ENCODE assay signal across 1 cellular context in the genomic region with DNA sequence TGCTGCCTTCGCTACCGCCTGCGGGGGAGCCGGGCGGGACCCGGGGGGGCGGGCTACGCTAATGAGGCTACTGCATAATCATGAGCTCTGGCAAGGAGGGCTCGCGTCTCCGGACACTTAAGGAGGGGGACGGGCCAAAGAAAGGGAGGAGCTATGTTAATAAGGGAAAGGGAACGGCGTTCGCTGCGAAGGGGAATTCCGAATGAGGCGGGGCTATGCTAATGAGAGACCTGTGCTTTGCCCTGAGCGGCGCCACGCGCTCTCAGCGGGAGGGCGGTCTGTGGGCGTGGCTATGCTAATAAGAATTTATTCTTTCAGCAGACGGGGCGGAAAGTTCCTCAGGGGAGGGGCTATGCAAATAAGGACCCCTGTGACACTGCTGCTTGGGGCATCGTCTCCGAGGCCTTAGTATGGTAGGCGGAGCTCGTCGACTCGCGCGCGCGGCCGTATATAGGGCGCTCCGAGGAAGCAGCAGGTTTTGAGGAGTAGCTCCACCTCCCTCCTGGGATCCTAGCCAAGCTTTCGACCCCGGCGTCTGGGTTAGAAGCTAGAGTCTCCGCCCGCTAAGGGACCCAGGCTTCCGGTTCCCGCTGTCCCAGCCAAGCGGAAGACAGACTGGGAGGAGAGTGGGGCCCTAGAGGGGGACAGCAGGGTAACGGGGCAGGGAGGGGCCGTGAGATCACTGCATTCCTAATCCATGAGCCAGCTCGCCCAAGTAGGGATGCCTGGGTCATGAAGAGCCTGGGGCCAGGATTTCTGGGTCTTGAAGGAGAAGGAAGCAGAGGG.
A peak's percentile ranks its signal among the peaks of the same experiment; 100 is the strongest.
TF ChIP-seq lines count a peak whose summit lies in the region.

A gene (minus strand): TSS at position 31 of the 786 bp plus-strand sequence. CDS start 45 bp downstream, outside the sequence.

TF ChIP-seq in HepG2, 621 proteins besides CTCF, POLR2A, EP300 and RAD21 (continued from another document and continues in another):
- TF ChIP-seq, protein P1, sequence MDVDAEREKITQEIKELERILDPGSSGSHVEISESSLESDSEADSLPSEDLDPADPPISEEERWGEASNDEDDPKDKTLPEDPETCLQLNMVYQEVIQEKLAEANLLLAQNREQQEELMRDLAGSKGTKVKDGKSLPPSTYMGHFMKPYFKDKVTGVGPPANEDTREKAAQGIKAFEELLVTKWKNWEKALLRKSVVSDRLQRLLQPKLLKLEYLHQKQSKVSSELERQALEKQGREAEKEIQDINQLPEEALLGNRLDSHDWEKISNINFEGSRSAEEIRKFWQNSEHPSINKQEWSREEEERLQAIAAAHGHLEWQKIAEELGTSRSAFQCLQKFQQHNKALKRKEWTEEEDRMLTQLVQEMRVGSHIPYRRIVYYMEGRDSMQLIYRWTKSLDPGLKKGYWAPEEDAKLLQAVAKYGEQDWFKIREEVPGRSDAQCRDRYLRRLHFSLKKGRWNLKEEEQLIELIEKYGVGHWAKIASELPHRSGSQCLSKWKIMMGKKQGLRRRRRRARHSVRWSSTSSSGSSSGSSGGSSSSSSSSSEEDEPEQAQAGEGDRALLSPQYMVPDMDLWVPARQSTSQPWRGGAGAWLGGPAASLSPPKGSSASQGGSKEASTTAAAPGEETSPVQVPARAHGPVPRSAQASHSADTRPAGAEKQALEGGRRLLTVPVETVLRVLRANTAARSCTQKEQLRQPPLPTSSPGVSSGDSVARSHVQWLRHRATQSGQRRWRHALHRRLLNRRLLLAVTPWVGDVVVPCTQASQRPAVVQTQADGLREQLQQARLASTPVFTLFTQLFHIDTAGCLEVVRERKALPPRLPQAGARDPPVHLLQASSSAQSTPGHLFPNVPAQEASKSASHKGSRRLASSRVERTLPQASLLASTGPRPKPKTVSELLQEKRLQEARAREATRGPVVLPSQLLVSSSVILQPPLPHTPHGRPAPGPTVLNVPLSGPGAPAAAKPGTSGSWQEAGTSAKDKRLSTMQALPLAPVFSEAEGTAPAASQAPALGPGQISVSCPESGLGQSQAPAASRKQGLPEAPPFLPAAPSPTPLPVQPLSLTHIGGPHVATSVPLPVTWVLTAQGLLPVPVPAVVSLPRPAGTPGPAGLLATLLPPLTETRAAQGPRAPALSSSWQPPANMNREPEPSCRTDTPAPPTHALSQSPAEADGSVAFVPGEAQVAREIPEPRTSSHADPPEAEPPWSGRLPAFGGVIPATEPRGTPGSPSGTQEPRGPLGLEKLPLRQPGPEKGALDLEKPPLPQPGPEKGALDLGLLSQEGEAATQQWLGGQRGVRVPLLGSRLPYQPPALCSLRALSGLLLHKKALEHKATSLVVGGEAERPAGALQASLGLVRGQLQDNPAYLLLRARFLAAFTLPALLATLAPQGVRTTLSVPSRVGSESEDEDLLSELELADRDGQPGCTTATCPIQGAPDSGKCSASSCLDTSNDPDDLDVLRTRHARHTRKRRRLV (CRISPR knock-in tag; IDR thresholded peaks at IDR 0.05): peak; percentile 98
- peak; percentile 75; the same call in 1 of the 2 replicates for TF ChIP-seq ZFP36L1 (CRISPR knock-in tag; IDR thresholded peaks at IDR 0.05)
- TF ChIP-seq, protein P2, sequence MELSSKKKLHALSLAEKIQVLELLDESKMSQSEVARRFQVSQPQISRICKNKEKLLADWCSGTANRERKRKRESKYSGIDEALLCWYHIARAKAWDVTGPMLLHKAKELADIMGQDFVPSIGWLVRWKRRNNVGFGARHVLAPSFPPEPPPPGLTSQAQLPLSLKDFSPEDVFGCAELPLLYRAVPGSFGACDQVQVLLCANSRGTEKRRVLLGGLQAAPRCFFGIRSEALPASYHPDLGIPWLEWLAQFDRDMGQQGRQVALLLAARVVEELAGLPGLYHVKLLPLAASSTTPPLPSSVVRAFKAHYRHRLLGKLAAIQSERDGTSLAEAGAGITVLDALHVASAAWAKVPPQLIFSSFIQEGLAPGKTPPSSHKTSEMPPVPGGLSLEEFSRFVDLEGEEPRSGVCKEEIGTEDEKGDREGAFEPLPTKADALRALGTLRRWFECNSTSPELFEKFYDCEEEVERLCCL (CRISPR knock-in tag; IDR thresholded peaks at IDR 0.05; ENCODE audit: borderline replicate concordance): no peak
- TF ChIP-seq CREB1 (IDR thresholded peaks at IDR 0.05): peak; percentile 55; the same call in 1 of the 2 replicates
- peak; percentile 87 for TF ChIP-seq CREB1 (CRISPR knock-in tag; IDR thresholded peaks at IDR 0.05)
- TF ChIP-seq, protein P3, sequence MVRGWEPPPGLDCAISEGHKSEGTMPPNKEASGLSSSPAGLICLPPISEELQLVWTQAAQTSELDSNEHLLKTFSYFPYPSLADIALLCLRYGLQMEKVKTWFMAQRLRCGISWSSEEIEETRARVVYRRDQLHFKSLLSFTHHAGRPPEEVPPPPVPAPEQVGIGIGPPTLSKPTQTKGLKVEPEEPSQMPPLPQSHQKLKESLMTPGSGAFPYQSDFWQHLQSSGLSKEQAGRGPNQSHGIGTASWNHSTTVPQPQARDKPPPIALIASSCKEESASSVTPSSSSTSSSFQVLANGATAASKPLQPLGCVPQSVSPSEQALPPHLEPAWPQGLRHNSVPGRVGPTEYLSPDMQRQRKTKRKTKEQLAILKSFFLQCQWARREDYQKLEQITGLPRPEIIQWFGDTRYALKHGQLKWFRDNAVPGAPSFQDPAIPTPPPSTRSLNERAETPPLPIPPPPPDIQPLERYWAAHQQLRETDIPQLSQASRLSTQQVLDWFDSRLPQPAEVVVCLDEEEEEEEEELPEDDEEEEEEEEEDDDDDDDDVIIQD (CRISPR knock-in tag; IDR thresholded peaks at IDR 0.05; ENCODE audit: low read depth): peak; percentile 43; the same call in 1 of the 2 replicates
- TF ChIP-seq, protein P4, sequence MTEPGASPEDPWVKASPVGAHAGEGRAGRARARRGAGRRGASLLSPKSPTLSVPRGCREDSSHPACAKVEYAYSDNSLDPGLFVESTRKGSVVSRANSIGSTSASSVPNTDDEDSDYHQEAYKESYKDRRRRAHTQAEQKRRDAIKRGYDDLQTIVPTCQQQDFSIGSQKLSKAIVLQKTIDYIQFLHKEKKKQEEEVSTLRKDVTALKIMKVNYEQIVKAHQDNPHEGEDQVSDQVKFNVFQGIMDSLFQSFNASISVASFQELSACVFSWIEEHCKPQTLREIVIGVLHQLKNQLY (CRISPR knock-in tag; IDR thresholded peaks at IDR 0.05): 0 out of 2 replicates have a peak, but pooled peaks have one; percentile 7
- TF ChIP-seq ZEB1 (IDR thresholded peaks at IDR 0.05; ENCODE audit: insufficient replicate concordance, low read depth): peak; percentile 63
- TF ChIP-seq KDM2A (CRISPR knock-in tag; IDR thresholded peaks at IDR 0.05; ENCODE audit: borderline replicate concordance, low read depth): peak; percentile 77; the same call in 1 of the 2 replicates
- TF ChIP-seq, protein P5, sequence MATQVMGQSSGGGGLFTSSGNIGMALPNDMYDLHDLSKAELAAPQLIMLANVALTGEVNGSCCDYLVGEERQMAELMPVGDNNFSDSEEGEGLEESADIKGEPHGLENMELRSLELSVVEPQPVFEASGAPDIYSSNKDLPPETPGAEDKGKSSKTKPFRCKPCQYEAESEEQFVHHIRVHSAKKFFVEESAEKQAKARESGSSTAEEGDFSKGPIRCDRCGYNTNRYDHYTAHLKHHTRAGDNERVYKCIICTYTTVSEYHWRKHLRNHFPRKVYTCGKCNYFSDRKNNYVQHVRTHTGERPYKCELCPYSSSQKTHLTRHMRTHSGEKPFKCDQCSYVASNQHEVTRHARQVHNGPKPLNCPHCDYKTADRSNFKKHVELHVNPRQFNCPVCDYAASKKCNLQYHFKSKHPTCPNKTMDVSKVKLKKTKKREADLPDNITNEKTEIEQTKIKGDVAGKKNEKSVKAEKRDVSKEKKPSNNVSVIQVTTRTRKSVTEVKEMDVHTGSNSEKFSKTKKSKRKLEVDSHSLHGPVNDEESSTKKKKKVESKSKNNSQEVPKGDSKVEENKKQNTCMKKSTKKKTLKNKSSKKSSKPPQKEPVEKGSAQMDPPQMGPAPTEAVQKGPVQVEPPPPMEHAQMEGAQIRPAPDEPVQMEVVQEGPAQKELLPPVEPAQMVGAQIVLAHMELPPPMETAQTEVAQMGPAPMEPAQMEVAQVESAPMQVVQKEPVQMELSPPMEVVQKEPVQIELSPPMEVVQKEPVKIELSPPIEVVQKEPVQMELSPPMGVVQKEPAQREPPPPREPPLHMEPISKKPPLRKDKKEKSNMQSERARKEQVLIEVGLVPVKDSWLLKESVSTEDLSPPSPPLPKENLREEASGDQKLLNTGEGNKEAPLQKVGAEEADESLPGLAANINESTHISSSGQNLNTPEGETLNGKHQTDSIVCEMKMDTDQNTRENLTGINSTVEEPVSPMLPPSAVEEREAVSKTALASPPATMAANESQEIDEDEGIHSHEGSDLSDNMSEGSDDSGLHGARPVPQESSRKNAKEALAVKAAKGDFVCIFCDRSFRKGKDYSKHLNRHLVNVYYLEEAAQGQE (IDR thresholded peaks at IDR 0.05; ENCODE audit: borderline replicate concordance in 1 of 2, low read depth in 1 of 2, low read length in 2 of 2): no peak
- TF ChIP-seq, protein P6, sequence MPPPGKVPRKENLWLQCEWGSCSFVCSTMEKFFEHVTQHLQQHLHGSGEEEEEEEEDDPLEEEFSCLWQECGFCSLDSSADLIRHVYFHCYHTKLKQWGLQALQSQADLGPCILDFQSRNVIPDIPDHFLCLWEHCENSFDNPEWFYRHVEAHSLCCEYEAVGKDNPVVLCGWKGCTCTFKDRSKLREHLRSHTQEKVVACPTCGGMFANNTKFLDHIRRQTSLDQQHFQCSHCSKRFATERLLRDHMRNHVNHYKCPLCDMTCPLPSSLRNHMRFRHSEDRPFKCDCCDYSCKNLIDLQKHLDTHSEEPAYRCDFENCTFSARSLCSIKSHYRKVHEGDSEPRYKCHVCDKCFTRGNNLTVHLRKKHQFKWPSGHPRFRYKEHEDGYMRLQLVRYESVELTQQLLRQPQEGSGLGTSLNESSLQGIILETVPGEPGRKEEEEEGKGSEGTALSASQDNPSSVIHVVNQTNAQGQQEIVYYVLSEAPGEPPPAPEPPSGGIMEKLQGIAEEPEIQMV (CRISPR knock-in tag; IDR thresholded peaks at IDR 0.05; ENCODE audit: low read depth): peak; percentile 6; the same call in 1 of the 2 replicates
- TF ChIP-seq, protein P7, sequence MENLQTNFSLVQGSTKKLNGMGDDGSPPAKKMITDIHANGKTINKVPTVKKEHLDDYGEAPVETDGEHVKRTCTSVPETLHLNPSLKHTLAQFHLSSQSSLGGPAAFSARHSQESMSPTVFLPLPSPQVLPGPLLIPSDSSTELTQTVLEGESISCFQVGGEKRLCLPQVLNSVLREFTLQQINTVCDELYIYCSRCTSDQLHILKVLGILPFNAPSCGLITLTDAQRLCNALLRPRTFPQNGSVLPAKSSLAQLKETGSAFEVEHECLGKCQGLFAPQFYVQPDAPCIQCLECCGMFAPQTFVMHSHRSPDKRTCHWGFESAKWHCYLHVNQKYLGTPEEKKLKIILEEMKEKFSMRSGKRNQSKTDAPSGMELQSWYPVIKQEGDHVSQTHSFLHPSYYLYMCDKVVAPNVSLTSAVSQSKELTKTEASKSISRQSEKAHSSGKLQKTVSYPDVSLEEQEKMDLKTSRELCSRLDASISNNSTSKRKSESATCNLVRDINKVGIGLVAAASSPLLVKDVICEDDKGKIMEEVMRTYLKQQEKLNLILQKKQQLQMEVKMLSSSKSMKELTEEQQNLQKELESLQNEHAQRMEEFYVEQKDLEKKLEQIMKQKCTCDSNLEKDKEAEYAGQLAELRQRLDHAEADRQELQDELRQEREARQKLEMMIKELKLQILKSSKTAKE (CRISPR knock-in tag; IDR thresholded peaks at IDR 0.05; ENCODE audit: borderline replicate concordance): peak; percentile 88
- TF ChIP-seq SP4 (CRISPR knock-in tag; IDR thresholded peaks at IDR 0.05): peak; percentile 95; the same call in 1 of the 2 replicates
- 0 out of 2 replicates have a peak, but pooled peaks have one; percentile 14 for TF ChIP-seq AKAP8 (CRISPR knock-in tag; IDR thresholded peaks at IDR 0.05)
- TF ChIP-seq, protein P8, sequence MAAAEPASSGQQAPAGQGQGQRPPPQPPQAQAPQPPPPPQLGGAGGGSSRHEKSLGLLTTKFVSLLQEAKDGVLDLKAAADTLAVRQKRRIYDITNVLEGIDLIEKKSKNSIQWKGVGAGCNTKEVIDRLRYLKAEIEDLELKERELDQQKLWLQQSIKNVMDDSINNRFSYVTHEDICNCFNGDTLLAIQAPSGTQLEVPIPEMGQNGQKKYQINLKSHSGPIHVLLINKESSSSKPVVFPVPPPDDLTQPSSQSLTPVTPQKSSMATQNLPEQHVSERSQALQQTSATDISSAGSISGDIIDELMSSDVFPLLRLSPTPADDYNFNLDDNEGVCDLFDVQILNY (CRISPR knock-in tag; conservative IDR thresholded peaks at IDR 0.05): no peak
- TF ChIP-seq, protein P9, sequence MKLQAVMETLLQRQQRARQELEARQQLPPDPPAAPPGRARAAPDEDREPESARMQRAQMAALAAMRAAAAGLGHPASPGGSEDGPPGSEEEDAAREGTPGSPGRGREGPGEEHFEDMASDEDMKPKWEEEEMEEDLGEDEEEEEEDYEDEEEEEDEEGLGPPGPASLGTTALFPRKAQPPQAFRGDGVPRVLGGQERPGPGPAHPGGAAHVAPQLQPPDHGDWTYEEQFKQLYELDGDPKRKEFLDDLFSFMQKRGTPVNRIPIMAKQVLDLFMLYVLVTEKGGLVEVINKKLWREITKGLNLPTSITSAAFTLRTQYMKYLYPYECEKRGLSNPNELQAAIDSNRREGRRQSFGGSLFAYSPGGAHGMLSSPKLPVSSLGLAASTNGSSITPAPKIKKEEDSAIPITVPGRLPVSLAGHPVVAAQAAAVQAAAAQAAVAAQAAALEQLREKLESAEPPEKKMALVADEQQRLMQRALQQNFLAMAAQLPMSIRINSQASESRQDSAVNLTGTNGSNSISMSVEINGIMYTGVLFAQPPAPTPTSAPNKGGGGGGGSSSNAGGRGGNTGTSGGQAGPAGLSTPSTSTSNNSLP (IDR thresholded peaks at IDR 0.05; ENCODE audit: low read depth, low read length): peak; percentile 62; the same call in 1 of the 2 replicates
- TF ChIP-seq, protein P10, sequence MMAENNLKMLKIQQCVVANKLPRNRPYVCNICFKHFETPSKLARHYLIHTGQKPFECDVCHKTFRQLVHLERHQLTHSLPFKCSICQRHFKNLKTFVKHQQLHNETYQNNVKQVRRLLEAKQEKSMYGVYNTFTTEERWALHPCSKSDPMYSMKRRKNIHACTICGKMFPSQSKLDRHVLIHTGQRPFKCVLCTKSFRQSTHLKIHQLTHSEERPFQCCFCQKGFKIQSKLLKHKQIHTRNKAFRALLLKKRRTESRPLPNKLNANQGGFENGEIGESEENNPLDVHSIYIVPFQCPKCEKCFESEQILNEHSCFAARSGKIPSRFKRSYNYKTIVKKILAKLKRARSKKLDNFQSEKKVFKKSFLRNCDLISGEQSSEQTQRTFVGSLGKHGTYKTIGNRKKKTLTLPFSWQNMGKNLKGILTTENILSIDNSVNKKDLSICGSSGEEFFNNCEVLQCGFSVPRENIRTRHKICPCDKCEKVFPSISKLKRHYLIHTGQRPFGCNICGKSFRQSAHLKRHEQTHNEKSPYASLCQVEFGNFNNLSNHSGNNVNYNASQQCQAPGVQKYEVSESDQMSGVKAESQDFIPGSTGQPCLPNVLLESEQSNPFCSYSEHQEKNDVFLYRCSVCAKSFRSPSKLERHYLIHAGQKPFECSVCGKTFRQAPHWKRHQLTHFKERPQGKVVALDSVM (CRISPR knock-in tag; IDR thresholded peaks at IDR 0.05): peak; percentile 43; the same call in 1 of the 2 replicates
- no peak for TF ChIP-seq THYN1 (CRISPR knock-in tag; IDR thresholded peaks at IDR 0.05; ENCODE audit: borderline replicate concordance, low read depth)
- TF ChIP-seq SP1 (IDR thresholded peaks at IDR 0.05): no peak
- TF ChIP-seq SP1 (CRISPR knock-in tag; IDR thresholded peaks at IDR 0.05): peak; percentile 84
- peak; percentile 87 for TF ChIP-seq POLR2G (IDR thresholded peaks at IDR 0.05; ENCODE audit: low read depth, low read length)
- peak; percentile 73; the same call in 1 of the 2 replicates for TF ChIP-seq NCOR1 (IDR thresholded peaks at IDR 0.05; ENCODE audit: borderline replicate concordance, low read length)
- TF ChIP-seq JUNB (CRISPR knock-in tag; IDR thresholded peaks at IDR 0.05; ENCODE audit: borderline replicate concordance): peak; percentile 53; the same call in 1 of the 2 replicates
